16 cellular contexts compared by ENCODE assay signal in genomic region chr9:134896834-134897583, GRCh38. TPM values are rescaled to one million over a fixed set of nuclear protein-coding genes. Genes with fewer than 3 reads are reported as not detected.
DNase-seq lines count a peak whose midpoint lies in the region; ATAC-seq and TF ChIP-seq lines count a peak whose summit lies in the region.
"Had no signal": no experiment of that assay in that cellular context is flagged by ENCODE, and none has a peak within 500 bp of the region (broad histone marks: within the 10 kb centered on the region; RNA-seq: fewer than 3 reads in every experiment).

No MANE protein-coding gene starts in this region.

- BruUV-seq in PC-3 (replicated peaks; lab: Mats Ljungman, UMichigan) = no TSS peak

- no peak for TF ChIP-seq CTCF in BE2C (IDR thresholded peaks at IDR 0.05; ENCODE audit: low read depth, low read length)
- TF ChIP-seq CTCF in PC-3 (conservative IDR thresholded peaks at IDR 0.05; ENCODE audit: low read depth, low read length) = no peak
- TF ChIP-seq CTCF in gastroesophageal sphincter (IDR thresholded peaks at IDR 0.05) = no peak

- H3K4me2 ChIP-seq in PC-3 (ENCODE audit: low read length) (0 out of 2 replicates have a peak overlapping the region, but pooled peaks have one; percentile 54), skeletal muscle satellite cell (ENCODE audit: low read length) (peak overlapping the region; percentile 65), trophoblast cell (ENCODE audit: low read length) (no peak overlapping the region)

- CTCF ChIA-PET in PC-3 (lab: Charles Lee) = no interaction called here

- H2AFZ ChIP-seq in PC-3 (ENCODE audit: low read length) (no peak overlapping the region), trophoblast cell (ENCODE audit: insufficient read depth, low read length, poor library complexity) (no peak overlapping the region)

- POLR2A ChIA-PET in PC-3 (lab: Charles Lee; ENCODE audit: unreplicated experiment) = no interaction called here

- no peak overlapping the region for H2BK5ac ChIP-seq in trophoblast cell (ENCODE audit: low read depth, low read length, poor library complexity)

- H2AK5ac ChIP-seq in trophoblast cell (ENCODE audit: low read length) = no peak overlapping the region

- no peak overlapping the region for H3K14ac ChIP-seq in trophoblast cell (ENCODE audit: low read length)

- H3K9me3 ChIP-seq in BE2C (no peaks in the 10 kb centered on the region; the same call in 1 of the 2 replicates), PC-3 (ENCODE audit: low read length) (no peaks in the 10 kb centered on the region), gastroesophageal sphincter (peaks cover 0 to 15% (median 0%) of the 10 kb centered on the region in 3 donors), skeletal muscle satellite cell (replicated peaks; ENCODE audit: low read length) (peaks cover 4% of the 10 kb centered on the region), trophoblast cell (ENCODE audit: insufficient read depth, low read depth, low read length) (peaks cover 14% of the 10 kb centered on the region)

- H2BK12ac ChIP-seq in trophoblast cell (ENCODE audit: low read length) = no peak overlapping the region

- no peaks in the 10 kb centered on the region for H3K9me2 ChIP-seq in PC-3 (replicated peaks; ENCODE audit: low read length)

- H3K4me1 ChIP-seq in BE2C = peaks cover 27% of the 10 kb centered on the region
- peaks cover 13% of the 10 kb centered on the region for H3K4me1 ChIP-seq in PC-3 (ENCODE audit: insufficient read depth, low read length)
- H3K4me1 ChIP-seq in gastroesophageal sphincter = peaks cover 0 to 30% (median 16%) of the 10 kb centered on the region in 3 donors
- H3K4me1 ChIP-seq in skeletal muscle satellite cell (ENCODE audit: control insufficient read depth, insufficient read depth, low read length) = peaks cover 19% of the 10 kb centered on the region
- H3K4me1 ChIP-seq in trophoblast cell (ENCODE audit: control insufficient read depth in 1 of 2, insufficient read depth in 2 of 2, low read length in 2 of 2) = no peaks in the 10 kb centered on the region

- H3K27ac ChIP-seq in PC-3 (ENCODE audit: low read length) (no peak overlapping the region), gastroesophageal sphincter (peak overlapping the region in 3 of 4 donors; percentile 54 to 70 (median 67)), trophoblast cell (ENCODE audit: low read depth, low read length) (no peak overlapping the region)

- 58 to 59% methylated on average over 14 of the region's 14 CpGs for WGBS in gastroesophageal sphincter (ENCODE audit: low coverage in 1 of 2), 2 donors
- no CpG with 5 or more reads among the region's 14 CpGs for WGBS in trophoblast cell (ENCODE audit: extremely low coverage, insufficient coverage, insufficient read length)

- no peaks in the 10 kb centered on the region for H3F3A ChIP-seq in PC-3 (ENCODE audit: low read length, unreplicated experiment)

- no peak overlapping the region for H3K18ac ChIP-seq in trophoblast cell (ENCODE audit: low read length)

- H4K91ac ChIP-seq in trophoblast cell (ENCODE audit: low read depth, low read length) = no peak overlapping the region

- no peak overlapping the region for H2BK120ac ChIP-seq in trophoblast cell (ENCODE audit: insufficient read depth, low read length, poor library complexity)

- H4K8ac ChIP-seq in trophoblast cell (ENCODE audit: low read depth, low read length) = no peak overlapping the region

- no peak overlapping the region for H3K23ac ChIP-seq in trophoblast cell (ENCODE audit: low read length)

- H3K79me1 ChIP-seq in trophoblast cell (ENCODE audit: low read length) = no peaks in the 10 kb centered on the region

- no peak overlapping the region for H4K12ac ChIP-seq in trophoblast cell (ENCODE audit: low read depth, low read length)

- no peak for TF ChIP-seq EP300 in gastroesophageal sphincter (IDR thresholded peaks at IDR 0.05)

- intact Hi-C loops in PC-3 (cut with micrococcal nuclease) = no loop called here

- H4K20me1 ChIP-seq in PC-3 (ENCODE audit: low read length) = no peaks in the 10 kb centered on the region

- no peaks in the 10 kb centered on the region for H3K27me3 ChIP-seq in BE2C
- no peaks in the 10 kb centered on the region for H3K27me3 ChIP-seq in PC-3 (ENCODE audit: low read length)
- peaks cover 14% of the 10 kb centered on the region for H3K27me3 ChIP-seq in gastroesophageal sphincter
- H3K27me3 ChIP-seq in skeletal muscle satellite cell (ENCODE audit: control insufficient read depth, insufficient read depth, low read length) = peaks cover 25% of the 10 kb centered on the region
- H3K27me3 ChIP-seq in trophoblast cell (ENCODE audit: insufficient read depth, low read length) = no peaks in the 10 kb centered on the region

- H3K9ac ChIP-seq in PC-3 (ENCODE audit: low read length) (no peak overlapping the region), skeletal muscle satellite cell (ENCODE audit: low read depth, low read length) (no peak overlapping the region), trophoblast cell (ENCODE audit: low read length) (no peak overlapping the region)

- no peak for DNase-seq in BE2C
- DNase-seq in PC-3 = no peak
- DNase-seq in SW480 (ENCODE audit: low spot score) = no peak
- DNase-seq in epidermal melanocyte (ENCODE audit: insufficient read length, low spot score) = no peak
- DNase-seq in SW 1271 (lab: John Stamatoyannopoulos, UW) = no peak
- no peak for DNase-seq in trophoblast cell
- DNase-seq: activated naive CD4-positive, alpha-beta T cell; COR-L47; MV-4-11; NCI-H2081 had no signal

- peak overlapping the region; percentile 30 for H3K4me3 ChIP-seq in BE2C (ENCODE audit: low read depth, low read length)
- H3K4me3 ChIP-seq in PC-3 (ENCODE audit: low read length) = no peak overlapping the region
- H3K4me3 ChIP-seq in gastroesophageal sphincter = no peak overlapping the region
- no peak overlapping the region for H3K4me3 ChIP-seq in skeletal muscle satellite cell (ENCODE audit: low read length)
- no peak overlapping the region for H3K4me3 ChIP-seq in trophoblast cell (ENCODE audit: low read depth, low read length)

- no peaks in the 10 kb centered on the region for H3K36me3 ChIP-seq in BE2C
- H3K36me3 ChIP-seq in PC-3 (ENCODE audit: low read depth, low read length) = no peaks in the 10 kb centered on the region
- no peaks in the 10 kb centered on the region for H3K36me3 ChIP-seq in gastroesophageal sphincter
- H3K36me3 ChIP-seq in skeletal muscle satellite cell (ENCODE audit: insufficient read depth, low read length) = no peaks in the 10 kb centered on the region
- no peaks in the 10 kb centered on the region for H3K36me3 ChIP-seq in trophoblast cell (ENCODE audit: control insufficient read depth in 1 of 2, insufficient read depth in 2 of 2, low read length in 2 of 2)

- H3K79me2 ChIP-seq in PC-3 (ENCODE audit: low read length) (no peaks in the 10 kb centered on the region), trophoblast cell (ENCODE audit: control insufficient read depth, insufficient read depth, low read length, poor library complexity) (no peaks in the 10 kb centered on the region)

- no peak for TF ChIP-seq POLR2A in gastroesophageal sphincter (IDR thresholded peaks at IDR 0.05)

- no peak overlapping the region for H3K4ac ChIP-seq in trophoblast cell (ENCODE audit: low read depth, low read length)

- ATAC-seq in PC-3 = no peak
- no peak for ATAC-seq in gastroesophageal sphincter
- ATAC-seq: natural killer cell treated with Interleukin-12 subunit alpha and Interleukin-12 subunit beta and Interleukin-15 and Interleukin-18, amount 100 ng/mL, for 72 hours had no signal

RNA-seq across cellular contexts. Expression of gene FCN2, which starts 16.4 kb away (rescaled TPM):
- polyA plus RNA-seq in BE2C (2012; ENCODE audit: insufficient read depth, insufficient read length, low read depth) = not detected
- total RNA-seq in PC-3 (2014; rRNA removed) (not detected in 2 replicates), gastroesophageal sphincter (not detected)
- total RNA-seq in skeletal muscle satellite cell (2012; rRNA removed) = not detected in 2 replicates
- not detected in 2 replicates for polyA plus RNA-seq in trophoblast cell (2013)
- total RNA-seq: frontal cortex; natural killer cell treated with Interleukin-12 subunit alpha and Interleukin-12 subunit beta and Interleukin-15 and Interleukin-18, amount 100 ng/mL, for 72 hours; pulmonary artery endothelial cell had no signal
- polyA plus RNA-seq: IgD-negative memory B cell had no signal

RNA-seq across cellular contexts. Expression of gene FCN1, which starts 20.7 kb away (rescaled TPM):
- 0.11 TPM for polyA plus RNA-seq in BE2C (2012; ENCODE audit: insufficient read depth, insufficient read length, low read depth)
- total RNA-seq in PC-3 (2014; rRNA removed) = not detected in 2 replicates
- 1 to 10 TPM in 3 of 4 donors, under 1 TPM in 1; 0.31 to 9.4 (median 3.2) TPM for total RNA-seq in gastroesophageal sphincter
- total RNA-seq in skeletal muscle satellite cell (2012; rRNA removed) = not detected in 2 replicates
- not detected in 2 replicates for polyA plus RNA-seq in trophoblast cell (2013)
- total RNA-seq: natural killer cell treated with Interleukin-12 subunit alpha and Interleukin-12 subunit beta and Interleukin-15 and Interleukin-18, amount 100 ng/mL, for 72 hours; pulmonary artery endothelial cell had no signal

Comparison
In these comparisons a context has a peak if more than half of its experiments do, and no peak if none do; other contexts are left out.
1. H3K27ac ChIP-seq: peak in gastroesophageal sphincter (3 of 4); none in PC-3 (single experiment) and trophoblast cell (single experiment).